In genomic region chr10:91042069-91042468, GRCh38 we compare ENCODE assay signal across 18 cellular contexts.
"Had no signal": no experiment of that assay in that cellular context is flagged by ENCODE, and none has a peak within 500 bp of the region (broad histone marks: within the 10 kb centered on the region; RNA-seq: fewer than 3 reads in every experiment).

No MANE protein-coding gene starts in this region.

- H3K4me1 Mint-ChIP-seq: activated naive CD4-positive, alpha-beta T cell treated with anti-CD3 and anti-CD28 coated beads, Interleukin-2, amount 10 ng/mL, durations not matched to agents 7 days and 5 days; stimulated activated naive CD8-positive, alpha-beta T cell treated with anti-CD3 and anti-CD28 coated beads, Interleukin-15, amount 100 ng/mL, for 72 hours; T-helper 17 cell had no signal

- H3K27me3 Mint-ChIP-seq: stimulated activated naive CD8-positive, alpha-beta T cell treated with anti-CD3 and anti-CD28 coated beads, Interleukin-15, amount 100 ng/mL, for 72 hours had no signal

- H3K4me3 Mint-ChIP-seq: activated naive CD4-positive, alpha-beta T cell treated with anti-CD3 and anti-CD28 coated beads, Interleukin-2, amount 10 ng/mL, durations not matched to agents 7 days and 5 days; activated T-cell treated with anti-CD3 and anti-CD28 coated beads, Interleukin-2, amount 50 U/mL, for 4 hours; naive thymus-derived CD8-positive, alpha-beta T cell; stimulated activated naive CD8-positive, alpha-beta T cell treated with anti-CD3 and anti-CD28 coated beads, Interleukin-15, amount 100 ng/mL, for 72 hours; T-helper 17 cell had no signal

- H3K4me1 ChIP-seq: left lung had no signal

- ATAC-seq: activated T-cell treated with anti-CD3 and anti-CD28 coated beads, Interleukin-2, amount 50 U/mL, for 4 hours; gastroesophageal sphincter; heart right ventricle; left lung; naive thymus-derived CD8-positive, alpha-beta T cell; stimulated activated naive CD8-positive, alpha-beta T cell treated with anti-CD3 and anti-CD28 coated beads, Interleukin-15, amount 100 ng/mL, for 72 hours; T-helper 17 cell had no signal

- H3K36me3 ChIP-seq: esophagus muscularis mucosa, gastroesophageal sphincter, heart right ventricle, left lung, tibial artery had no signal

- H3K27ac ChIP-seq: coronary artery, esophagus muscularis mucosa, gastroesophageal sphincter, heart right ventricle, left lung, tibial artery had no signal

- H3K27ac Mint-ChIP-seq: activated naive CD4-positive, alpha-beta T cell treated with anti-CD3 and anti-CD28 coated beads, Interleukin-2, amount 10 ng/mL, durations not matched to agents 7 days and 5 days; stimulated activated naive CD8-positive, alpha-beta T cell treated with anti-CD3 and anti-CD28 coated beads, Interleukin-15, amount 100 ng/mL, for 72 hours; T-helper 17 cell had no signal

- H3K4me3 ChIP-seq: coronary artery, esophagus muscularis mucosa, gastroesophageal sphincter, heart right ventricle, left lung, tibial artery had no signal

- H3K9me3 ChIP-seq: esophagus muscularis mucosa, gastroesophageal sphincter, left lung, tibial artery had no signal

- H3K36me3 Mint-ChIP-seq: activated naive CD4-positive, alpha-beta T cell treated with anti-CD3 and anti-CD28 coated beads, Interleukin-2, amount 10 ng/mL, durations not matched to agents 7 days and 5 days had no signal

- H3K27me3 ChIP-seq: esophagus muscularis mucosa, gastroesophageal sphincter, heart right ventricle, left lung, tibial artery had no signal

- DNase-seq: activated CD4-positive, alpha-beta T cell treated with anti-CD3 and anti-CD28 coated beads for 4 hours; activated CD4-positive, alpha-beta T cell treated with anti-CD3 and anti-CD28 coated beads, Interleukin-2, amount 50 U/mL, for 48 hours; activated CD4-positive, CD25-positive, alpha-beta regulatory T cell; activated CD8-positive, alpha-beta memory T cell treated with anti-CD3 and anti-CD28 coated beads, Interleukin-2, amount 50 U/mL, for 48 hours; activated naive CD4-positive, alpha-beta T cell treated with anti-CD3 and anti-CD28 coated beads, Interleukin-2, amount 10 ng/mL, durations not matched to agents 7 days and 5 days; activated T-cell treated with anti-CD3 and anti-CD28 coated beads, Interleukin-2, amount 50 U/mL, for 4 hours; cerebellar nuclear complex; heart right ventricle; kidney; left lung; naive thymus-derived CD8-positive, alpha-beta T cell; stimulated activated CD4-positive, alpha-beta T cell treated with anti-CD3 and anti-CD28 coated beads, Interleukin-4, amount 100 ng/mL, for 24 hours; stimulated activated naive CD8-positive, alpha-beta T cell treated with anti-CD3 and anti-CD28 coated beads, Interleukin-15, amount 100 ng/mL, for 72 hours; T-helper 17 cell; tibial artery had no signal

- H3K9me3 Mint-ChIP-seq: activated naive CD4-positive, alpha-beta T cell treated with anti-CD3 and anti-CD28 coated beads, Interleukin-2, amount 10 ng/mL, durations not matched to agents 7 days and 5 days; activated T-cell treated with anti-CD3 and anti-CD28 coated beads, Interleukin-2, amount 50 U/mL, for 4 hours; stimulated activated naive CD8-positive, alpha-beta T cell treated with anti-CD3 and anti-CD28 coated beads, Interleukin-15, amount 100 ng/mL, for 72 hours had no signal
